In genomic region chr1:30776097-30777059, GRCh38 we compare ENCODE assay signal across 1 cellular context.
TF ChIP-seq lines count a peak whose summit lies in the region.

No MANE protein-coding gene starts in this region.

TF ChIP-seq in K562, 482 proteins besides CTCF, POLR2A, EP300 and RAD21 (continued from another document):
- TF ChIP-seq MLLT1 (IDR thresholded peaks at IDR 0.05) (peak; percentile 27 to 64; a peak in 1 of 4 replicates), ZFP30 (CRISPR knock-in tag; IDR thresholded peaks at IDR 0.05; ENCODE audit: borderline replicate concordance) (no peak), MYC (IDR thresholded peaks at IDR 0.05; ENCODE audit: low read depth, low read length) (no peak), MYC (CRISPR knock-in tag; IDR thresholded peaks at IDR 0.05; ENCODE audit: borderline replicate concordance, low read depth) (no peak), KDM2B (CRISPR knock-in tag; IDR thresholded peaks at IDR 0.05) (no peak)
